In the genomic region with DNA sequence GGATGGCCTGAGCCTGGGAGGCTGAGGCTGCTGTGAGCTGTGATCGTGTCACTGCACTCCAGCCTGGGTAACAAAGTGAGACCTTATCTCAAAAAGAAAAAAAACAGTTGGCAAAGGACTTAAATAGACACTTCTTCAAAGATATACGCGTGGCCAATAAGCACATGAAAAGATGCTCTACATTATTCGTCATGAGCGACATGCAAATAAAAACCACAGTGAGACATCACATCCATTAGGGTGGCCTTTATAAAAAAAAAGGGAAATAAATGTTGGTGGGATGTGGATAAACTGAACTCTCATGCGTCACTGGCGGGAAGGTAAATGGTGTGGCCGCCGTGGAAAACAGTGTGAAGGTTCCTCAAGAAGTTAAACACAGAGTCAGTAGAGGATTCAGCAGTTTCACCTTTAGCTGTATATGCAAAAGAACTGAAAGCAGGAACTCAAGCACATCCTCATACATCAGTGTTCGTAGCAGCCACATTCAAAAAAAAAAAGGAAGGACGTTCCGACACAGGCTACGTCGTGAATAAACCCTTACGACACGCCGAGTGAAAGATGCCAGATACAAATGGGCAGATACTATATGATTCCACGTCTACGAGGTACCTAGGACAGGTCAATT, we compare ENCODE assay signal across 15 cellular contexts. TPM values are rescaled to one million over a fixed set of nuclear protein-coding genes. Genes with fewer than 3 reads are reported as not detected.
DNase-seq lines count a peak whose midpoint lies in the region; ATAC-seq, FAIRE-seq and TF ChIP-seq lines count a peak whose summit lies in the region.
"Had no signal": no experiment of that assay in that cellular context is flagged by ENCODE, and none has a peak within 500 bp of the region (broad histone marks: within the 10 kb centered on the region; RNA-seq: fewer than 3 reads in every experiment).

No MANE protein-coding gene starts in this region.

- H3K27ac Mint-ChIP-seq in activated CD8-positive, alpha-beta T cell treated with anti-CD3 and anti-CD28 coated beads for 36 hours, result peak overlapping the region; percentile 31
- H3K27ac Mint-ChIP-seq in naive thymus-derived CD4-positive, alpha-beta T cell, result peak overlapping the region in 6 of 9 donors; percentile 22 to 89 (median 72)
- H3K27ac Mint-ChIP-seq: GM23338 had no signal

- peak overlapping the region; percentile 11 for H3K4me3 Mint-ChIP-seq in activated CD8-positive, alpha-beta T cell treated with anti-CD3 and anti-CD28 coated beads for 36 hours
- H3K4me3 Mint-ChIP-seq in naive thymus-derived CD4-positive, alpha-beta T cell, result peak overlapping the region; percentile 3 to 88 (median 63)
- H3K4me3 Mint-ChIP-seq: GM23338 had no signal

- no peaks in the 10 kb centered on the region for H3K79me2 ChIP-seq in DOHH2 (ENCODE audit: control insufficient read depth, low read length)

- ATAC-seq in activated CD8-positive, alpha-beta T cell treated with anti-CD3 and anti-CD28 coated beads for 36 hours, result peak; percentile 85
- peak; percentile 94 for ATAC-seq in naive thymus-derived CD4-positive, alpha-beta T cell
- no peak for ATAC-seq in GM21529 (IDR thresholded peaks at IDR 0.05; ENCODE audit: unreplicated experiment)
- no peak for ATAC-seq in psoas muscle
- ATAC-seq: GM23338, PC-3 had no signal

- H3K27ac ChIP-seq in DOHH2 (ENCODE audit: low read depth, low read length) (peak overlapping the region; percentile 58), psoas muscle (no peak overlapping the region), coronary artery (no peak overlapping the region)
- H3K27ac ChIP-seq in naive thymus-derived CD4-positive, alpha-beta T cell (ENCODE audit: low read depth, low read length), result no peak overlapping the region
- H3K27ac ChIP-seq: C4-2B had no signal

- TF ChIP-seq CTCF in DOHH2 (IDR thresholded peaks at IDR 0.05; ENCODE audit: low read depth, low read length, poor library complexity, severe bottlenecking) (no peak), psoas muscle (IDR thresholded peaks at IDR 0.05) (no peak), coronary artery (IDR thresholded peaks at IDR 0.05) (no peak)
- TF ChIP-seq CTCF in activated CD8-positive, alpha-beta T cell treated with anti-CD3 and anti-CD28 coated beads for 36 hours (IDR thresholded peaks at IDR 0.05), result no peak

- peak overlapping the region; percentile 62 for H3K4me2 ChIP-seq in DOHH2 (ENCODE audit: low read length)
- H3K4me2 ChIP-seq: GM23338 had no signal

- H3K27me3 ChIP-seq in DOHH2 (ENCODE audit: control insufficient read depth, low read length) (peaks cover 5% of the 10 kb centered on the region), psoas muscle (ENCODE audit: insufficient read depth in 3 of 3, low read length in 2 of 3) (no peaks in the 10 kb centered on the region)
- peaks cover 0 to 14% of the 10 kb centered on the region in 2 donors for H3K27me3 ChIP-seq in naive thymus-derived CD4-positive, alpha-beta T cell (ENCODE audit: control insufficient read depth in 2 of 2, insufficient read depth in 2 of 2, low read length in 2 of 2)

- H3K4me3 ChIP-seq in DOHH2 (ENCODE audit: low read length) (peak overlapping the region; percentile 59), psoas muscle (no peak overlapping the region), coronary artery (no peak overlapping the region)
- H3K4me3 ChIP-seq in naive thymus-derived CD4-positive, alpha-beta T cell (ENCODE audit: low read length), result no peak overlapping the region
- H3K4me3 ChIP-seq: GM23338 had no signal

- peaks cover 9% of the 10 kb centered on the region for H3F3A ChIP-seq in DOHH2 (ENCODE audit: control insufficient read depth, insufficient read depth)

- no peaks in the 10 kb centered on the region for H3K9me3 ChIP-seq in DOHH2 (ENCODE audit: control insufficient read depth, insufficient read depth, low read length)
- no peaks in the 10 kb centered on the region for H3K9me3 ChIP-seq in naive thymus-derived CD4-positive, alpha-beta T cell (ENCODE audit: control insufficient read depth in 2 of 3, low read length in 3 of 3)
- H3K9me3 ChIP-seq in psoas muscle, result no peaks in the 10 kb centered on the region

- H3K4me1 ChIP-seq in DOHH2 (ENCODE audit: control insufficient read depth, low read length) (peaks cover 20% of the 10 kb centered on the region), psoas muscle (no peaks in the 10 kb centered on the region)
- no peaks in the 10 kb centered on the region for H3K4me1 ChIP-seq in naive thymus-derived CD4-positive, alpha-beta T cell (ENCODE audit: control insufficient read depth in 2 of 2, insufficient read depth in 2 of 2, low read length in 2 of 2)

- H4K20me1 ChIP-seq in DOHH2 (ENCODE audit: control insufficient read depth, insufficient read depth, low read depth, low read length), result no peaks in the 10 kb centered on the region

- intact Hi-C loops in activated CD8-positive, alpha-beta T cell treated with anti-CD3 and anti-CD28 coated beads for 36 hours (cut with micrococcal nuclease), result no loop called here
- intact Hi-C loops in naive thymus-derived CD4-positive, alpha-beta T cell (cut with micrococcal nuclease), result no loop called here
- intact Hi-C loops in psoas muscle (cut with DNase I), result no loop called here

- H3K9me2 ChIP-seq in DOHH2 (replicated peaks; ENCODE audit: control insufficient read depth, low read length), result no peaks in the 10 kb centered on the region

- 89 to 91% (median 89%) methylated on average over 19 of the region's 19 CpGs for WGBS in psoas muscle, 3 donors

- DNase-seq in GM19239 (ENCODE audit: insufficient read length, low spot score) (peak; percentile 19), psoas muscle (no peak), coronary artery (ENCODE audit: low spot score) (no peak), NCI-H226 (no peak)
- no peak for DNase-seq in activated CD8-positive, alpha-beta T cell treated with anti-CD3 and anti-CD28 coated beads for 36 hours
- DNase-seq in naive thymus-derived CD4-positive, alpha-beta T cell, result peak in 2 of 9 donors; percentile 28 to 37
- DNase-seq: amygdala, dermis blood vessel endothelial cell, NCI-H345, PC-3, SW 1271 had no signal

- CTCF ChIA-PET in activated CD8-positive, alpha-beta T cell treated with anti-CD3 and anti-CD28 coated beads for 36 hours (lab: Charles Lee), result interaction anchor here (0.6 to 1.4 kb wide), 2 partner anchors 9 to 40 kb away, joined by 3 to 4 read pairs; no protein-coding TSS in a partner anchor
- CTCF ChIA-PET in naive thymus-derived CD4-positive, alpha-beta T cell (lab: Charles Lee), result interaction anchor here (0.7 kb wide), 1 partner anchor 135 kb away, joined by 3 read pairs; no protein-coding TSS in a partner anchor

- H3K36me3 ChIP-seq in DOHH2 (ENCODE audit: control insufficient read depth, low read length), result no peaks in the 10 kb centered on the region
- H3K36me3 ChIP-seq in naive thymus-derived CD4-positive, alpha-beta T cell (ENCODE audit: control insufficient read depth in 2 of 3, insufficient read depth in 3 of 3, low read length in 3 of 3), result no peaks in the 10 kb centered on the region
- no peaks in the 10 kb centered on the region for H3K36me3 ChIP-seq in psoas muscle (ENCODE audit: insufficient read depth in 1 of 2, low read depth in 1 of 2)

- H3K36me3 Mint-ChIP-seq in activated CD8-positive, alpha-beta T cell treated with anti-CD3 and anti-CD28 coated beads for 36 hours (ENCODE audit: low read depth), result peaks cover 2% of the 10 kb centered on the region
- H3K36me3 Mint-ChIP-seq in naive thymus-derived CD4-positive, alpha-beta T cell, result peaks cover 0 to 7% (median 3%) of the 10 kb centered on the region in 5 donors

- peaks cover 4% of the 10 kb centered on the region for H3K4me1 Mint-ChIP-seq in activated CD8-positive, alpha-beta T cell treated with anti-CD3 and anti-CD28 coated beads for 36 hours (ENCODE audit: low read depth)
- H3K4me1 Mint-ChIP-seq in naive thymus-derived CD4-positive, alpha-beta T cell, result peaks cover 4 to 16% (median 9%) of the 10 kb centered on the region in 7 donors
- H3K4me1 Mint-ChIP-seq: GM23338 had no signal

- POLR2A ChIA-PET in activated CD8-positive, alpha-beta T cell treated with anti-CD3 and anti-CD28 coated beads for 36 hours (lab: Charles Lee), result interaction anchor here (0.7 kb wide), 1 partner anchor 121 kb away, joined by 3 read pairs; no protein-coding TSS in a partner anchor
- POLR2A ChIA-PET in naive thymus-derived CD4-positive, alpha-beta T cell (lab: Charles Lee), result no interaction called here

- H3K27me3 Mint-ChIP-seq in activated CD8-positive, alpha-beta T cell treated with anti-CD3 and anti-CD28 coated beads for 36 hours, result peaks cover 15% of the 10 kb centered on the region
- peaks cover 0 to 23% (median 2%) of the 10 kb centered on the region in 5 donors for H3K27me3 Mint-ChIP-seq in naive thymus-derived CD4-positive, alpha-beta T cell

- H3K9me3 Mint-ChIP-seq in activated CD8-positive, alpha-beta T cell treated with anti-CD3 and anti-CD28 coated beads for 36 hours, result peaks cover 3% of the 10 kb centered on the region
- H3K9me3 Mint-ChIP-seq in naive thymus-derived CD4-positive, alpha-beta T cell, result peaks cover 0 to 24% (median 0%) of the 10 kb centered on the region in 11 donors

- FAIRE-seq in GM19239 (lab: Jason Lieb, UNC), result no peak

RNA-seq across cellular contexts. Expression of a gene that starts 24.5 kb away (rescaled TPM):
- 1 to 10 TPM; 3.3 to 4.4 TPM for total RNA-seq in activated CD8-positive, alpha-beta T cell treated with anti-CD3 and anti-CD28 coated beads for 36 hours
- 1 to 10 TPM in 3 of 5 experiments, under 1 TPM in 2; 0.70 to 2.7 (median 1.7) TPM for total RNA-seq in naive thymus-derived CD4-positive, alpha-beta T cell
- polyA plus RNA-seq in naive thymus-derived CD4-positive, alpha-beta T cell, result not detected
- total RNA-seq in psoas muscle, result 1 to 10 TPM; 3.5 to 7.5 (median 5.3) TPM
- 1 to 10 TPM in 1 of 3 donors, under 1 TPM in 2; 0.73 to 1.4 (median 0.91) TPM for polyA plus RNA-seq in psoas muscle

RNA-seq across cellular contexts. Expression of a gene that starts 49.0 kb away (rescaled TPM):
- total RNA-seq in activated CD8-positive, alpha-beta T cell treated with anti-CD3 and anti-CD28 coated beads for 36 hours, result 1 to 10 TPM; 2.9 to 3.0 TPM
- total RNA-seq in naive thymus-derived CD4-positive, alpha-beta T cell, result 10 to 100 TPM in 2 of 5 experiments, 1 to 10 TPM in 2, under 1 TPM in 1; 0.84 to 16.6 (median 2.3) TPM
- polyA plus RNA-seq in naive thymus-derived CD4-positive, alpha-beta T cell, result under 1 TPM in 1 of 2 donors, not detected in 1; 0.07 TPM
- 1 to 10 TPM; 1.7 to 2.3 (median 2.1) TPM for total RNA-seq in psoas muscle
- 1 to 10 TPM in 2 of 3 donors, under 1 TPM in 1; 0.77 to 2.3 (median 1.1) TPM for polyA plus RNA-seq in psoas muscle

Comparison
In these comparisons a context has a peak if more than half of its experiments do, and no peak if none do; other contexts are left out.
1. ATAC-seq: peak in activated CD8-positive, alpha-beta T cell treated with anti-CD3 and anti-CD28 coated beads for 36 hours (single experiment) and naive thymus-derived CD4-positive, alpha-beta T cell (single experiment); none in GM21529 (single experiment) and psoas muscle (0 of 4).